8 cellular contexts compared by ENCODE assay signal in the genomic region with DNA sequence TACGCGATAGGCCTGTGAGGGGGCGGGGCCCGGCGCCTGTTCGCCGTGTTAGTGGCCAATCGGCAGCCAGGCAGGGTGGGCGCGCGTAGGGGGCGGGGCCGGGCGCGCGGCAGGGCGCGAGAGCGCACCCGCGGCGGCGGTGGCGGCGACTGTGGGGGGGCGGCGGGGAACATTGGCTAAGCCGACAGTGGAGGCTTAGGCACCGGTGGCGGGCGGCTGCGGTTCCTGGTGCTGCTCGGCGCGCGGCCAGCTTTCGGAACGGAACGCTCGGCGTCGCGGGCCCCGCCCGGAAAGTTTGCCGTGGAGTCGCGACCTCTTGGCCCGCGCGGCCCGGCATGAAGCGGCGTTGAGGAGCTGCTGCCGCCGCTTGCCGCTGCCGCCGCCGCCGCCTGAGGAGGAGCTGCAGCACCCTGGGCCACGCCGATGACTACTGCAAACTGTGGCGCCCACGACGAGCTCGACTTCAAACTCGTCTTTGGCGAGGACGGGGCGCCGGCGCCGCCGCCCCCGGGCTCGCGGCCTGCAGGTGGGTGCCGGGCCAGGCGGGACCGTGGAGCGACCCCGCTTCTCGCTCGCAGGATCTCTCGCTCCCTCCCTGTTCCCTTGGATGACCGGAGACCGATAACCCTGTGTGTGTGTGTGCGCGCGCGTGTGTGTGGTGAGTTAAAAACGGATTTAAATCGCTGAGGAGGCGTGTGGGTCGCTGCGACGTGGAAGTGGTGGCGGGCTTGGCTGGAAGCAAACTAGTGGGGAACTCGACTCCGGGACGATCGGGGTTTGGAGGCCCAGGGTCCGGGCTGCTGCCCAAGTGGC. TPM values are rescaled to one million over a fixed set of nuclear protein-coding genes. Genes with fewer than 3 reads are reported as not detected.
DNase-seq lines count a peak whose midpoint lies in the region; ATAC-seq lines count a peak whose summit lies in the region.

A gene (plus strand): TSS at position 112 of the 813 bp plus-strand sequence. CDS start 312 bp downstream, at position 424.

- no peaks in the 10 kb centered on the region for H3K27me3 Mint-ChIP-seq in activated T-cell treated with anti-CD3 and anti-CD28 coated beads, Interleukin-2, amount 50 U/mL, for 4 hours (ENCODE audit: low read depth)

- DNase-seq in COLO829 (ENCODE audit: low spot score) (peak; percentile 89), HK-2 (ENCODE audit: unreplicated experiment) (peak; percentile 99), OCI-M1 (lab: John Stamatoyannopoulos, UW) (peak; percentile 98), myocyte (ENCODE audit: low read depth) (peak; percentile 96)
- peak; percentile 99 for DNase-seq in activated T-cell treated with anti-CD3 and anti-CD28 coated beads, Interleukin-2, amount 50 U/mL, for 4 hours
- peak; percentile 97 to 100 for DNase-seq in stimulated activated CD8-positive, alpha-beta memory T cell treated with anti-CD3 and anti-CD28 coated beads, Interleukin-7, amount 100 ng/mL, for 4 hours (ENCODE audit: low read depth in 2 of 2)

- H3K4me3 Mint-ChIP-seq in activated T-cell treated with anti-CD3 and anti-CD28 coated beads, Interleukin-2, amount 50 U/mL, for 4 hours, result peak within 1 kb of the TSS; percentile 91

- H3K9me3 Mint-ChIP-seq in activated T-cell treated with anti-CD3 and anti-CD28 coated beads, Interleukin-2, amount 50 U/mL, for 4 hours, result no peaks in the 10 kb centered on the region

- ATAC-seq in GM19455 (IDR thresholded peaks at IDR 0.05; ENCODE audit: unreplicated experiment) (peak; percentile 50), esophagus mucosa (peak; percentile 95)
- peak; percentile 81 to 82 for ATAC-seq in activated T-cell treated with anti-CD3 and anti-CD28 coated beads, Interleukin-2, amount 50 U/mL, for 4 hours

- peaks cover 65% of the 10 kb centered on the region for H3K4me1 Mint-ChIP-seq in activated T-cell treated with anti-CD3 and anti-CD28 coated beads, Interleukin-2, amount 50 U/mL, for 4 hours (ENCODE audit: low read depth)

- no peaks in the 10 kb centered on the region for H3K36me3 Mint-ChIP-seq in activated T-cell treated with anti-CD3 and anti-CD28 coated beads, Interleukin-2, amount 50 U/mL, for 4 hours (ENCODE audit: insufficient read depth)

RNA-seq across cellular contexts. Expression of the gene that starts here (rescaled TPM):
- 10 to 100 TPM; 64.8 to 72.3 (median 65.3) TPM for total RNA-seq in activated T-cell treated with anti-CD3 and anti-CD28 coated beads, Interleukin-2, amount 50 U/mL, for 4 hours
- total RNA-seq in esophagus mucosa, result 17.6 TPM
- total RNA-seq in myocyte, result 36.7 and 40.8 TPM in 2 replicates
- polyA plus RNA-seq in myocyte (2012), result 11.1 TPM

Comparison
In these comparisons a context has a peak if more than half of its experiments do, and no peak if none do; other contexts are left out.
1. Peak in every context shown above with its lines: DNase-seq and ATAC-seq.